In the genomic region with DNA sequence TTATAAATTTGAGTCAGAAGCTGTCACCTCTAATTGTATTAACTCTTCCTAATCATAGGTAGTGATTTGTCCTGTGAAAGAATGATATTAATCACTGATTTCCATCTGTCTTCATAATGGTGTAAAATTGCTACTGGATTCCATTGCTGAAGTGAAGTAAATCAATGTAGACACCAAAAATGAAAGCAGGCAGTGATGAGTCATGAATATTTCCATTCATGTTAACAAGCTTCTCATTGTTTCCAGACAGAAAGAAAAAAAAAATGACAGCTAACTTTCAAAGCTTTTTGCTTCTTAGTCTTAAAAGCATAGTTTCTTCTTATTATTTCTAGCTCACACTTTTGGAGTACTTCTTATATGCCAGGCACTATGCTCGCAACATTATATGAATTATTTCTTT, we compare ENCODE assay signal across 8 cellular contexts. TPM values are rescaled to one million over a fixed set of nuclear protein-coding genes. Genes with fewer than 3 reads are reported as not detected.
DNase-seq lines count a peak whose midpoint lies in the region; ATAC-seq, FAIRE-seq and TF ChIP-seq lines count a peak whose summit lies in the region.

No MANE protein-coding gene starts in this region.

- no peak for TF ChIP-seq CTCF in Peyer's patch (IDR thresholded peaks at IDR 0.05)

- POLR2A ChIA-PET in activated CD4-positive, alpha-beta memory T cell treated with anti-CD3 and anti-CD28 coated beads, Interleukin-2, amount 10 ng/mL, durations not matched to agents 7 days and 5 days (lab: Charles Lee) = interaction anchor here (0.7 to 0.9 kb wide), 2 partner anchors 22 to 86 kb away, joined by 3 read pairs; no protein-coding TSS in a partner anchor

- no peaks in the 10 kb centered on the region for H3K9me3 Mint-ChIP-seq in activated CD4-positive, alpha-beta memory T cell treated with anti-CD3 and anti-CD28 coated beads, Interleukin-2, amount 10 ng/mL, durations not matched to agents 7 days and 5 days

- FAIRE-seq in A204.1 (lab: Jason Lieb, UNC) (peak; percentile 37), urothelium cell line (lab: Jason Lieb, UNC) (no peak)

- H3K4me3 ChIP-seq in Peyer's patch = no peak overlapping the region

- H3K4me3 Mint-ChIP-seq in activated CD4-positive, alpha-beta memory T cell treated with anti-CD3 and anti-CD28 coated beads, Interleukin-2, amount 10 ng/mL, durations not matched to agents 7 days and 5 days = no peak overlapping the region

- no peak for DNase-seq in activated CD4-positive, alpha-beta memory T cell treated with anti-CD3 and anti-CD28 coated beads, Interleukin-2, amount 10 ng/mL, durations not matched to agents 7 days and 5 days
- peak; percentile 65 for DNase-seq in hepatic stellate cell (ENCODE audit: low spot score)
- DNase-seq in urothelium cell line (ENCODE audit: low spot score) = peak; percentile 77
- no peak for DNase-seq in Peyer's patch
- DNase-seq in NCI-H1048 (lab: John Stamatoyannopoulos, UW) = no peak

- peak overlapping the region in 1 of 4 donors; percentile 43 for H3K27ac ChIP-seq in Peyer's patch

- peaks cover 15% of the 10 kb centered on the region for H3K4me1 Mint-ChIP-seq in activated CD4-positive, alpha-beta memory T cell treated with anti-CD3 and anti-CD28 coated beads, Interleukin-2, amount 10 ng/mL, durations not matched to agents 7 days and 5 days

- H3K27me3 ChIP-seq in Peyer's patch = no peaks in the 10 kb centered on the region

- peak overlapping the region; percentile 8 for H3K27ac Mint-ChIP-seq in activated CD4-positive, alpha-beta memory T cell treated with anti-CD3 and anti-CD28 coated beads, Interleukin-2, amount 10 ng/mL, durations not matched to agents 7 days and 5 days

- TF ChIP-seq POLR2A in Peyer's patch (IDR thresholded peaks at IDR 0.05) = no peak

- peak; percentile 55 for ATAC-seq in GM21576 (IDR thresholded peaks at IDR 0.05; ENCODE audit: unreplicated experiment)
- no peak for ATAC-seq in GM19328 (IDR thresholded peaks at IDR 0.05; ENCODE audit: unreplicated experiment)

- H3K4me1 ChIP-seq in Peyer's patch = peaks cover 0 to 19% (median 0%) of the 10 kb centered on the region in 4 donors

- peaks cover 0 to 6% (median 0%) of the 10 kb centered on the region in 3 donors for H3K36me3 ChIP-seq in Peyer's patch

- CTCF ChIA-PET in activated CD4-positive, alpha-beta memory T cell treated with anti-CD3 and anti-CD28 coated beads, Interleukin-2, amount 10 ng/mL, durations not matched to agents 7 days and 5 days (lab: Charles Lee) = interaction anchor here (0.8 to 4.0 kb wide), 9 partner anchors 8 to 253 kb away, joined by 3 to 22 read pairs (median 6); no protein-coding TSS in a partner anchor

- H3K9me3 ChIP-seq in Peyer's patch = no peaks in the 10 kb centered on the region

- H3K27me3 Mint-ChIP-seq in activated CD4-positive, alpha-beta memory T cell treated with anti-CD3 and anti-CD28 coated beads, Interleukin-2, amount 10 ng/mL, durations not matched to agents 7 days and 5 days = no peaks in the 10 kb centered on the region

- peaks cover 2% of the 10 kb centered on the region for H3K36me3 Mint-ChIP-seq in activated CD4-positive, alpha-beta memory T cell treated with anti-CD3 and anti-CD28 coated beads, Interleukin-2, amount 10 ng/mL, durations not matched to agents 7 days and 5 days (ENCODE audit: low read depth)

RNA-seq across cellular contexts. Expression of gene FAM114A1, which starts 21.5 kb away (rescaled TPM):
- under 1 TPM; 0.18 to 0.33 TPM for total RNA-seq in activated CD4-positive, alpha-beta memory T cell treated with anti-CD3 and anti-CD28 coated beads, Interleukin-2, amount 10 ng/mL, durations not matched to agents 7 days and 5 days
- total RNA-seq in Peyer's patch = 100 to 1,000 TPM in 1 of 4 donors, 10 to 100 TPM in 3; 52.2 to 106 (median 69.0) TPM

RNA-seq across cellular contexts. Expression of gene TLR6, which starts 32.5 kb away (rescaled TPM):
- total RNA-seq in activated CD4-positive, alpha-beta memory T cell treated with anti-CD3 and anti-CD28 coated beads, Interleukin-2, amount 10 ng/mL, durations not matched to agents 7 days and 5 days = 1 to 10 TPM; 3.9 to 5.4 TPM
- 10 to 100 TPM in 1 of 4 donors, 1 to 10 TPM in 3; 1.5 to 14.9 (median 2.3) TPM for total RNA-seq in Peyer's patch

Comparison
In these comparisons a context has a peak if more than half of its experiments do, and no peak if none do; other contexts are left out.
1. DNase-seq: peak in hepatic stellate cell (single experiment) and urothelium cell line (single experiment); none in activated CD4-positive, alpha-beta memory T cell treated with anti-CD3 and anti-CD28 coated beads, Interleukin-2, amount 10 ng/mL, durations not matched to agents 7 days and 5 days (single experiment), Peyer's patch (0 of 3) and NCI-H1048 (single experiment).
2. RNA of gene FAM114A1, which starts 21.5 kb away (total RNA-seq): 52.2 to 106 TPM in Peyer's patch; 0.18 to 0.33 TPM in activated CD4-positive, alpha-beta memory T cell treated with anti-CD3 and anti-CD28 coated beads, Interleukin-2, amount 10 ng/mL, durations not matched to agents 7 days and 5 days; every median in the first group is over 10 times any median in the second.